Comparison of ENCODE assay signal across 29 cellular contexts in genomic region chrX:148961990-148962389, GRCh38.
"Had no signal": no experiment of that assay in that cellular context is flagged by ENCODE, and none has a peak within 500 bp of the region (broad histone marks: within the 10 kb centered on the region; RNA-seq: fewer than 3 reads in every experiment).

No MANE protein-coding gene starts in this region.

- H3K27me3 ChIP-seq: neutrophil, right atrium auricular region, spleen, suprapubic skin, testis, tibial artery, transverse colon, upper lobe of right lung, uterus had no signal

- H3K9me3 ChIP-seq: neutrophil, pancreas, prostate gland, right atrium auricular region, spleen, suprapubic skin, testis, tibial artery, transverse colon, upper lobe of right lung, uterus had no signal

- H3K36me3 ChIP-seq: pancreas, prostate gland, right atrium auricular region, suprapubic skin, tibial artery, transverse colon, upper lobe of right lung, uterus had no signal

- ATAC-seq: naive thymus-derived CD8-positive, alpha-beta T cell; natural killer cell treated with Interleukin-12 subunit alpha and Interleukin-12 subunit beta and Interleukin-15 and Interleukin-18, amount 100 ng/mL, for 72 hours; pancreas; sciatic nerve; stimulated activated memory B cell treated with anti-CD40 and anti-IgM and Interleukin-4, amounts not matched to agents 10 μg/mL and 1 μg/mL and 100 μg/mL, for 72 hours; stimulated activated naive CD8-positive, alpha-beta T cell treated with anti-CD3 and anti-CD28 coated beads, Interleukin-15, amount 100 ng/mL, for 72 hours; stimulated activated naive CD8-positive, alpha-beta T cell treated with anti-CD3 and anti-CD28 coated beads, Interleukin-15, Interleukin-2, amounts not matched to agents 100 U/mL and 50 U/mL, for 24 hours; upper lobe of right lung had no signal

- H3K27ac ChIP-seq: neutrophil, pancreas, prostate gland, right atrium auricular region, skin epidermis, spleen, suprapubic skin, testis, tibial artery, transverse colon, upper lobe of right lung, uterus had no signal

- FAIRE-seq: pancreas had no signal

- DNase-seq: naive thymus-derived CD8-positive, alpha-beta T cell; nephron progenitor cell; nucleus accumbens; pancreas; retina; spleen; stimulated activated CD4-positive, alpha-beta T cell treated with anti-CD3 and anti-CD28 coated beads, Interleukin-12 subunit alpha, Interleukin-12 subunit beta, amount 100 ng/mL, for 4 hours; stimulated activated CD4-positive, alpha-beta T cell treated with anti-CD3 and anti-CD28 coated beads, Interleukin-1b, Interleukin-23, amount 100 ng/mL, for 48 hours; stimulated activated CD4-positive, alpha-beta T cell treated with anti-CD3 and anti-CD28 coated beads, Interleukin-4, amount 100 ng/mL, for 1 hour; stimulated activated CD4-positive, alpha-beta T cell treated with anti-CD3 and anti-CD28 coated beads, Interleukin-4, amount 100 ng/mL, for 4 hours; stimulated activated CD8-positive, alpha-beta memory T cell treated with anti-CD3 and anti-CD28 coated beads, Interleukin-4, amount 100 ng/mL, for 48 hours; stimulated activated naive CD4-positive, alpha-beta T cell; stimulated activated naive CD8-positive, alpha-beta T cell treated with anti-CD3 and anti-CD28 coated beads, Interleukin-15, amount 100 ng/mL, for 72 hours; stimulated activated naive CD8-positive, alpha-beta T cell treated with anti-CD3 and anti-CD28 coated beads, Interleukin-15, Interleukin-2, amounts not matched to agents 100 U/mL and 50 U/mL, for 24 hours; substantia nigra; testis; tibial artery; transverse colon; upper lobe of right lung; uterus had no signal

- H3K4me2 ChIP-seq: smooth muscle cell had no signal

- H3K4me1 ChIP-seq: pancreas, prostate gland, right atrium auricular region, spleen, suprapubic skin, testis, tibial artery, transverse colon, upper lobe of right lung, uterus had no signal

- H3K4me3 ChIP-seq: pancreas, prostate gland, right atrium auricular region, skin epidermis, smooth muscle cell, spleen, suprapubic skin, testis, tibial artery, transverse colon, upper lobe of right lung, uterus had no signal
